19 cellular contexts compared by ENCODE assay signal in genomic region chr9:16343249-16344237, GRCh38.
A peak's percentile ranks its signal among the peaks of the same experiment; 100 is the strongest.
DNase-seq lines count a peak whose midpoint lies in the region; ATAC-seq and TF ChIP-seq lines count a peak whose summit lies in the region.
"Had no signal": no experiment of that assay in that cellular context is flagged by ENCODE, and none has a peak within 500 bp of the region (broad histone marks: within the 10 kb centered on the region; RNA-seq: fewer than 3 reads in every experiment).

No MANE protein-coding gene starts in this region.

- H3K9ac ChIP-seq in SK-N-SH: peak overlapping the region; percentile 25; the same call in 1 of the 2 replicates

- H3K4me2 ChIP-seq in SK-N-SH: no peak overlapping the region

- DNase-seq in SK-N-SH (no peak), nephron progenitor cell (no peak), upper lobe of right lung (no peak), dedifferentiated amniotic fluid mesenchymal stem cell (ENCODE audit: extremely low spot score) (no peak)
- no peak for DNase-seq in central memory CD4-positive, alpha-beta T cell
- DNase-seq: activated CD4-positive, alpha-beta T cell treated with anti-CD3 and anti-CD28 coated beads for 36 hours; activated naive CD4-positive, alpha-beta T cell treated with Interleukin-2 at 50 U/mL for 16 hours; CD4-positive, alpha-beta memory T cell; effector memory CD4-positive, alpha-beta T cell; NCI-H1930; NCI-H526; Peyer's patch; posterior cingulate gyrus; substantia nigra had no signal

- TF ChIP-seq CTCF in SK-N-SH (IDR thresholded peaks at IDR 0.05) (no peak), gastroesophageal sphincter (IDR thresholded peaks at IDR 0.05) (no peak), nephron progenitor cell (IDR thresholded peaks at IDR 0.05) (no peak), upper lobe of right lung (IDR thresholded peaks at IDR 0.05) (no peak)

- TF ChIP-seq EP300 in SK-N-SH (IDR thresholded peaks at IDR 0.05; ENCODE audit: borderline replicate concordance in 1 of 2, low read depth in 1 of 2, low read length in 1 of 2): no peak
- no peak for TF ChIP-seq EP300 in gastroesophageal sphincter (IDR thresholded peaks at IDR 0.05)

- H3K36me3 ChIP-seq in SK-N-SH (replicated peaks in 1 of 2; ENCODE audit: control insufficient read depth in 1 of 2, insufficient read depth in 2 of 2, low read length in 1 of 2) (no peaks in the 10 kb centered on the region), gastroesophageal sphincter (no peaks in the 10 kb centered on the region), upper lobe of right lung (no peaks in the 10 kb centered on the region)
- H3K36me3 ChIP-seq: Peyer's patch had no signal

- peaks cover 46% of the 10 kb centered on the region for H3K4me1 Mint-ChIP-seq in nephron progenitor cell
- H3K4me1 Mint-ChIP-seq: activated CD4-positive, alpha-beta T cell treated with anti-CD3 and anti-CD28 coated beads for 36 hours had no signal

- H2AFZ ChIP-seq in SK-N-SH (ENCODE audit: low read depth): peak overlapping the region; percentile 71; the same call in 1 of the 2 replicates

- H3K27me3 Mint-ChIP-seq in nephron progenitor cell (ENCODE audit: low read depth, poor library complexity): no peaks in the 10 kb centered on the region
- H3K27me3 Mint-ChIP-seq: activated CD4-positive, alpha-beta T cell treated with anti-CD3 and anti-CD28 coated beads for 36 hours; CD4-positive, alpha-beta memory T cell had no signal

- H3K9me2 ChIP-seq in SK-N-SH: no peaks in the 10 kb centered on the region

- no peak overlapping the region for H3K4me3 ChIP-seq in SK-N-SH (ENCODE audit: low read depth in 2 of 2, low read length in 1 of 2)
- H3K4me3 ChIP-seq in gastroesophageal sphincter: no peak overlapping the region
- H3K4me3 ChIP-seq in upper lobe of right lung: no peak overlapping the region
- H3K4me3 ChIP-seq: GM12878, Peyer's patch had no signal

- H3K4me1 ChIP-seq in SK-N-SH (ENCODE audit: control insufficient read depth in 1 of 2, insufficient read depth in 2 of 2, low read depth in 1 of 2, low read length in 1 of 2) (peaks cover 0 to 18% of the 10 kb centered on the region in 2 experiments; a peak in 2 of 4 replicates), gastroesophageal sphincter (peaks cover 0 to 29% (median 9%) of the 10 kb centered on the region in 3 donors), upper lobe of right lung (no peaks in the 10 kb centered on the region)
- H3K4me1 ChIP-seq: Peyer's patch had no signal

- no peaks in the 10 kb centered on the region for H3K79me2 ChIP-seq in SK-N-SH (ENCODE audit: insufficient read depth)

- H3F3A ChIP-seq in SK-N-SH (replicated peaks; ENCODE audit: insufficient read depth): no peaks in the 10 kb centered on the region

- intact Hi-C loops in upper lobe of right lung (cut with DNase I): no loop called here

- peak overlapping the region; percentile 62 for H3K27ac Mint-ChIP-seq in nephron progenitor cell
- H3K27ac Mint-ChIP-seq: activated CD4-positive, alpha-beta T cell treated with anti-CD3 and anti-CD28 coated beads for 36 hours; CD4-positive, alpha-beta memory T cell; T-helper 2 cell treated with Interferon-gamma antibody and Interleukin-4, amounts not matched to agents 5 μg/mL and 100 μg/mL, for 36 hours had no signal

- H4K20me1 ChIP-seq in SK-N-SH (ENCODE audit: insufficient read depth): no peaks in the 10 kb centered on the region

- no peak for TF ChIP-seq POLR2A in gastroesophageal sphincter (IDR thresholded peaks at IDR 0.05)

- H3K9me3 ChIP-seq in SK-N-SH: no peaks in the 10 kb centered on the region
- no peaks in the 10 kb centered on the region for H3K9me3 ChIP-seq in gastroesophageal sphincter
- H3K9me3 ChIP-seq in upper lobe of right lung: no peaks in the 10 kb centered on the region
- H3K9me3 ChIP-seq: Peyer's patch had no signal

- no peaks in the 10 kb centered on the region for H3K36me3 Mint-ChIP-seq in nephron progenitor cell (ENCODE audit: low read depth)
- H3K36me3 Mint-ChIP-seq: CD4-positive, alpha-beta memory T cell had no signal

- no peak overlapping the region for H3K4me3 Mint-ChIP-seq in nephron progenitor cell
- H3K4me3 Mint-ChIP-seq: activated CD4-positive, alpha-beta T cell treated with anti-CD3 and anti-CD28 coated beads for 36 hours; CD4-positive, alpha-beta memory T cell; T-helper 2 cell treated with Interferon-gamma antibody and Interleukin-4, amounts not matched to agents 5 μg/mL and 100 μg/mL, for 36 hours had no signal

- CTCF ChIA-PET in SK-N-SH (lab: Yijun Ruan, JAX): interaction anchor here (1.0 to 1.7 kb wide), 2 partner anchors 17 to 73 kb away, joined by 3 to 4 read pairs; no protein-coding TSS in a partner anchor

- WGBS in SK-N-SH (ENCODE audit: low lambda C conversion rate): 89% methylated on average over 12 of the region's 12 CpGs
- WGBS in gastroesophageal sphincter (ENCODE audit: low coverage in 1 of 2), 2 donors: 45 to 62% methylated on average over 6 to 7 of the region's 12 CpGs

- H3K27ac ChIP-seq in SK-N-SH (ENCODE audit: low read depth in 2 of 2, low read length in 1 of 2) (peak overlapping the region in 1 of 2 experiments; percentile 93; a peak in 2 of 4 replicates), gastroesophageal sphincter (peak overlapping the region in 3 of 4 donors; percentile 53 to 74 (median 56)), upper lobe of right lung (no peak overlapping the region)
- H3K27ac ChIP-seq: Peyer's patch had no signal

- no peaks in the 10 kb centered on the region for H3K9me3 Mint-ChIP-seq in nephron progenitor cell
- H3K9me3 Mint-ChIP-seq: T-helper 2 cell treated with Interferon-gamma antibody and Interleukin-4, amounts not matched to agents 5 μg/mL and 100 μg/mL, for 36 hours had no signal

- TF ChIP-seq RAD21 in SK-N-SH (IDR thresholded peaks at IDR 0.05; ENCODE audit: low read length): no peak

- POLR2A ChIA-PET in SK-N-SH (lab: Yijun Ruan, JAX): no interaction called here

- ATAC-seq in SK-N-SH treated with all-trans-retinoic acid at 6 μM for 48 hours (no peak), gastroesophageal sphincter (peak; percentile 50), upper lobe of right lung (peak; percentile 9), GM19455 (IDR thresholded peaks at IDR 0.05; ENCODE audit: unreplicated experiment) (no peak)
- ATAC-seq: activated CD4-positive, alpha-beta T cell treated with anti-CD3 and anti-CD28 coated beads for 36 hours; GM12878 had no signal

- H3K27me3 ChIP-seq in SK-N-SH (ENCODE audit: insufficient read depth) (no peaks in the 10 kb centered on the region), gastroesophageal sphincter (no peaks in the 10 kb centered on the region), upper lobe of right lung (no peaks in the 10 kb centered on the region)
- H3K27me3 ChIP-seq: Peyer's patch had no signal

TF ChIP-seq in SK-N-SH, 30 proteins besides CTCF, POLR2A, EP300 and RAD21 (continues in another document):
- no peak for TF ChIP-seq EZH2phosphoT487 (IDR thresholded peaks at IDR 0.05; ENCODE audit: borderline replicate concordance, low read depth)
- TF ChIP-seq TCF12 (IDR thresholded peaks at IDR 0.05): no peak
- no peak for TF ChIP-seq RFX5 (IDR thresholded peaks at IDR 0.05; ENCODE audit: low read length)
- TF ChIP-seq GABPA (IDR thresholded peaks at IDR 0.05; ENCODE audit: low read depth): no peak
- TF ChIP-seq YY1 (IDR thresholded peaks at IDR 0.05; ENCODE audit: low read depth): no peak
- no peak for TF ChIP-seq USF1 (IDR thresholded peaks at IDR 0.05; ENCODE audit: borderline replicate concordance, low read depth)
- TF ChIP-seq USF2 (IDR thresholded peaks at IDR 0.05; ENCODE audit: borderline replicate concordance, low read depth, low read length): no peak
- no peak for TF ChIP-seq ELF1 (IDR thresholded peaks at IDR 0.05)

TF ChIP-seq in SK-N-SH treated with all-trans-retinoic acid at 6 μM for 48 hours, 23 proteins besides CTCF, POLR2A, EP300 and RAD21:
- TF ChIP-seq POU6F1 (CRISPR knock-in tag; IDR thresholded peaks at IDR 0.05; ENCODE audit: borderline replicate concordance, low read depth) (no peak), TCF4 (CRISPR knock-in tag; IDR thresholded peaks at IDR 0.05; ENCODE audit: borderline replicate concordance) (no peak), OSR1 (CRISPR knock-in tag; IDR thresholded peaks at IDR 0.05) (no peak), SNAI2 (CRISPR knock-in tag; IDR thresholded peaks at IDR 0.05) (no peak), ZNF565 (CRISPR knock-in tag; conservative IDR thresholded peaks at IDR 0.05; ENCODE audit: low read depth) (no peak), TOX (CRISPR knock-in tag; IDR thresholded peaks at IDR 0.05; ENCODE audit: borderline replicate concordance) (no peak), ISL1 (CRISPR knock-in tag; IDR thresholded peaks at IDR 0.05) (no peak), CSRNP3 (CRISPR knock-in tag; IDR thresholded peaks at IDR 0.05) (no peak), ZNF8 (CRISPR knock-in tag; IDR thresholded peaks at IDR 0.05) (no peak), GLIS3 (CRISPR knock-in tag; IDR thresholded peaks at IDR 0.05) (no peak), ZFP30 (CRISPR knock-in tag; IDR thresholded peaks at IDR 0.05) (no peak), RARB (CRISPR knock-in tag; IDR thresholded peaks at IDR 0.05) (no peak), PPARA (CRISPR knock-in tag; IDR thresholded peaks at IDR 0.05; ENCODE audit: borderline replicate concordance) (no peak)

Comparison
In these comparisons a context has a peak if more than half of its experiments do, and no peak if none do; other contexts are left out.
1. ATAC-seq: peak in gastroesophageal sphincter (single experiment) and upper lobe of right lung (single experiment); none in SK-N-SH treated with all-trans-retinoic acid at 6 μM for 48 hours (single experiment) and GM19455 (single experiment).